1 cellular context compared by ENCODE assay signal in the genomic region with DNA sequence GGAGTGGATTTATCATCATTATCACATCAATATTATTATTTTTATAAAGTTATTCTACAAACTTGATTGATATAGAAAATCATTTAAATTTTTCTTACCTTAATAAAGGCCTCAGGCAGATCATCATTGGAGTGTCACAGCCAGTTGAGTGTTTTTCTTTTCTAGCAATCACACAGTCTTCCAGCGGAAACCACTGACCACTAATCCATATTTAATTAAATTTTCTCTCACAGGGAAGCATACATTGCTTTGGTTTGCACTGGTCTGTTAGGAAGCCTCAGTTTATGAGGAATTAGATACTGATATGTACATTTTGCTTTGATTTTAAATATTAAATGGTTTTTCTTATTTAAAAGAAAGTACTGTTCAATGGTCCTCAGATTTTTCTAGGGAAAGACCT.
TF ChIP-seq lines count a peak whose summit lies in the region.

No MANE protein-coding gene starts in this region.

TF ChIP-seq in SK-N-SH, 30 proteins besides CTCF, POLR2A, EP300 and RAD21 (continued from another document):
- TF ChIP-seq SIN3A (IDR thresholded peaks at IDR 0.05; ENCODE audit: borderline replicate concordance, low read depth, low read length) (no peak), RXRA (IDR thresholded peaks at IDR 0.05; ENCODE audit: borderline replicate concordance, low read depth) (no peak), YY1 (IDR thresholded peaks at IDR 0.05; ENCODE audit: low read depth) (no peak), ELF1 (IDR thresholded peaks at IDR 0.05) (no peak), CHD2 (IDR thresholded peaks at IDR 0.05; ENCODE audit: low read length, partially characterized antibody) (peak; percentile 23), EZH2phosphoT487 (IDR thresholded peaks at IDR 0.05; ENCODE audit: borderline replicate concordance, low read depth) (no peak)
- TF ChIP-seq, protein P1, sequence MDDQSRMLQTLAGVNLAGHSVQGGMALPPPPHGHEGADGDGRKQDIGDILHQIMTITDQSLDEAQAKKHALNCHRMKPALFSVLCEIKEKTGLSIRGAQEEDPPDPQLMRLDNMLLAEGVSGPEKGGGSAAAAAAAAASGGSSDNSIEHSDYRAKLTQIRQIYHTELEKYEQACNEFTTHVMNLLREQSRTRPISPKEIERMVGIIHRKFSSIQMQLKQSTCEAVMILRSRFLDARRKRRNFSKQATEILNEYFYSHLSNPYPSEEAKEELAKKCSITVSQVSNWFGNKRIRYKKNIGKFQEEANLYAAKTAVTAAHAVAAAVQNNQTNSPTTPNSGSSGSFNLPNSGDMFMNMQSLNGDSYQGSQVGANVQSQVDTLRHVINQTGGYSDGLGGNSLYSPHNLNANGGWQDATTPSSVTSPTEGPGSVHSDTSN (IDR thresholded peaks at IDR 0.05): no peak
- TF ChIP-seq, protein P2, sequence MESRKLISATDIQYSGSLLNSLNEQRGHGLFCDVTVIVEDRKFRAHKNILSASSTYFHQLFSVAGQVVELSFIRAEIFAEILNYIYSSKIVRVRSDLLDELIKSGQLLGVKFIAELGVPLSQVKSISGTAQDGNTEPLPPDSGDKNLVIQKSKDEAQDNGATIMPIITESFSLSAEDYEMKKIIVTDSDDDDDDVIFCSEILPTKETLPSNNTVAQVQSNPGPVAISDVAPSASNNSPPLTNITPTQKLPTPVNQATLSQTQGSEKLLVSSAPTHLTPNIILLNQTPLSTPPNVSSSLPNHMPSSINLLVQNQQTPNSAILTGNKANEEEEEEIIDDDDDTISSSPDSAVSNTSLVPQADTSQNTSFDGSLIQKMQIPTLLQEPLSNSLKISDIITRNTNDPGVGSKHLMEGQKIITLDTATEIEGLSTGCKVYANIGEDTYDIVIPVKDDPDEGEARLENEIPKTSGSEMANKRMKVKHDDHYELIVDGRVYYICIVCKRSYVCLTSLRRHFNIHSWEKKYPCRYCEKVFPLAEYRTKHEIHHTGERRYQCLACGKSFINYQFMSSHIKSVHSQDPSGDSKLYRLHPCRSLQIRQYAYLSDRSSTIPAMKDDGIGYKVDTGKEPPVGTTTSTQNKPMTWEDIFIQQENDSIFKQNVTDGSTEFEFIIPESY (IDR thresholded peaks at IDR 0.05; ENCODE audit: borderline replicate concordance, low read depth): no peak
